In genomic region chr2:199956062-199956380, GRCh38 we compare ENCODE assay signal across 8 cellular contexts.
DNase-seq lines count a peak whose midpoint lies in the region; ATAC-seq and TF ChIP-seq lines count a peak whose summit lies in the region.

No MANE protein-coding gene starts in this region.

- peak overlapping the region; percentile 88 for H3K27ac ChIP-seq in epithelial cell of prostate

- H3K9me3 ChIP-seq in NT2/D1 (ENCODE audit: insufficient read depth, low read length) = no peaks in the 10 kb centered on the region

- peak; percentile 9 for DNase-seq in NT2/D1 (ENCODE audit: low read depth, low spot score)
- DNase-seq in epithelial cell of prostate (ENCODE audit: low read depth, low spot score) = no peak
- DNase-seq in pons (ENCODE audit: low spot score) = peak; percentile 22
- no peak for DNase-seq in GM13976 (ENCODE audit: low spot score)

- TF ChIP-seq CTCF in GM13976 (IDR thresholded peaks at IDR 0.05; ENCODE audit: borderline replicate concordance, control extremely low read depth, extremely low read depth, insufficient read depth, missing control alignments) = no peak

- H3K9ac ChIP-seq in NT2/D1 (ENCODE audit: insufficient read length, low read depth) = peak overlapping the region; percentile 99

- peak overlapping the region; percentile 96 for H3K4me3 ChIP-seq in NT2/D1 (ENCODE audit: insufficient read length, low read depth)

- no peaks in the 10 kb centered on the region for H3K27me3 ChIP-seq in NT2/D1 (ENCODE audit: insufficient read depth, insufficient read length)

- in situ Hi-C loops in GM13976 (cut with MboI; ENCODE audit: low sequenced_read_pairs, unreplicated experiment) = no loop called here

- ATAC-seq in GM18870 (IDR thresholded peaks at IDR 0.05; ENCODE audit: unreplicated experiment) (peak; percentile 0), GM21723 (IDR thresholded peaks at IDR 0.05; ENCODE audit: unreplicated experiment) (no peak), HG03139 (IDR thresholded peaks at IDR 0.05; ENCODE audit: unreplicated experiment) (no peak), GM19035 (IDR thresholded peaks at IDR 0.05; ENCODE audit: unreplicated experiment) (no peak)

- H3K4me1 ChIP-seq in NT2/D1 (ENCODE audit: insufficient read depth, insufficient read length) = peaks cover 2% of the 10 kb centered on the region

- peaks cover 50% of the 10 kb centered on the region for H3K36me3 ChIP-seq in NT2/D1 (ENCODE audit: insufficient read depth, insufficient read length, low read length)

Comparison
In these comparisons a context has a peak if more than half of its experiments do, and no peak if none do; other contexts are left out.
1. DNase-seq: peak in NT2/D1 (single experiment) and pons (single experiment); none in epithelial cell of prostate (single experiment) and GM13976 (single experiment).